ENCODE assay signal across 1 cellular context in genomic region chr3:42749025-42749752, GRCh38.
A peak's percentile ranks its signal among the peaks of the same experiment; 100 is the strongest.
TF ChIP-seq lines count a peak whose summit lies in the region.

No MANE protein-coding gene starts in this region.

TF ChIP-seq in HepG2, 621 proteins besides CTCF, POLR2A, EP300 and RAD21:
- TF ChIP-seq HNRNPUL1 (IDR thresholded peaks at IDR 0.05; ENCODE audit: low read depth, low read length) = no peak
- TF ChIP-seq NCOA2 (CRISPR knock-in tag; IDR thresholded peaks at IDR 0.05) = no peak
- TF ChIP-seq MYC (CRISPR knock-in tag; IDR thresholded peaks at IDR 0.05; ENCODE audit: borderline replicate concordance) = no peak
- no peak for TF ChIP-seq RNF219 (CRISPR knock-in tag; IDR thresholded peaks at IDR 0.05)
- TF ChIP-seq ZNF629 (CRISPR knock-in tag; conservative IDR thresholded peaks at IDR 0.05) = peak; percentile 78
